Comparison of ENCODE assay signal across 1 cellular context in genomic region chr5:133947431-133947841, GRCh38.
TF ChIP-seq lines count a peak whose summit lies in the region.

No MANE protein-coding gene starts in this region.

TF ChIP-seq in HepG2, 621 proteins besides CTCF, POLR2A, EP300 and RAD21:
- no peak for TF ChIP-seq FOXP1 (IDR thresholded peaks at IDR 0.05)
- no peak for TF ChIP-seq FOXP1 (CRISPR knock-in tag; IDR thresholded peaks at IDR 0.05)
- TF ChIP-seq ZBTB25 (CRISPR knock-in tag; IDR thresholded peaks at IDR 0.05): no peak
- no peak for TF ChIP-seq ZNF496 (CRISPR knock-in tag; IDR thresholded peaks at IDR 0.05; ENCODE audit: insufficient replicate concordance)
- no peak for TF ChIP-seq ZNF772 (CRISPR knock-in tag; IDR thresholded peaks at IDR 0.05)
- no peak for TF ChIP-seq ADNP (CRISPR knock-in tag; IDR thresholded peaks at IDR 0.05)
- TF ChIP-seq ARID3A (IDR thresholded peaks at IDR 0.05; ENCODE audit: low read depth, low read length): no peak
- no peak for TF ChIP-seq ZNF550 (CRISPR knock-in tag; IDR thresholded peaks at IDR 0.05; ENCODE audit: borderline replicate concordance)
- TF ChIP-seq MIER2 (CRISPR knock-in tag; IDR thresholded peaks at IDR 0.05): no peak
- no peak for TF ChIP-seq FOSL1 (CRISPR knock-in tag; IDR thresholded peaks at IDR 0.05; ENCODE audit: borderline replicate concordance)
- no peak for TF ChIP-seq RARG (CRISPR knock-in tag; IDR thresholded peaks at IDR 0.05; ENCODE audit: low read depth)
- no peak for TF ChIP-seq SMARCE1 (IDR thresholded peaks at IDR 0.05; ENCODE audit: borderline replicate concordance)
- no peak for TF ChIP-seq CENPBD1 (CRISPR knock-in tag; IDR thresholded peaks at IDR 0.05; ENCODE audit: borderline replicate concordance, low read depth)
- TF ChIP-seq AHDC1 (CRISPR knock-in tag; IDR thresholded peaks at IDR 0.05; ENCODE audit: borderline replicate concordance): no peak
- no peak for TF ChIP-seq ZNF609 (CRISPR knock-in tag; IDR thresholded peaks at IDR 0.05; ENCODE audit: borderline replicate concordance)
- no peak for TF ChIP-seq EED (CRISPR knock-in tag; IDR thresholded peaks at IDR 0.05)
- TF ChIP-seq ZNF567 (CRISPR knock-in tag; IDR thresholded peaks at IDR 0.05; ENCODE audit: borderline replicate concordance): no peak
- TF ChIP-seq HNF4G (IDR thresholded peaks at IDR 0.05; ENCODE audit: borderline replicate concordance, low read depth, low read length): no peak
- TF ChIP-seq HNF4G (CRISPR knock-in tag; IDR thresholded peaks at IDR 0.05; ENCODE audit: borderline replicate concordance, low read depth): no peak
- TF ChIP-seq ZNF3 (CRISPR knock-in tag; IDR thresholded peaks at IDR 0.05): no peak
